1 cellular context compared by ENCODE assay signal in the genomic region with DNA sequence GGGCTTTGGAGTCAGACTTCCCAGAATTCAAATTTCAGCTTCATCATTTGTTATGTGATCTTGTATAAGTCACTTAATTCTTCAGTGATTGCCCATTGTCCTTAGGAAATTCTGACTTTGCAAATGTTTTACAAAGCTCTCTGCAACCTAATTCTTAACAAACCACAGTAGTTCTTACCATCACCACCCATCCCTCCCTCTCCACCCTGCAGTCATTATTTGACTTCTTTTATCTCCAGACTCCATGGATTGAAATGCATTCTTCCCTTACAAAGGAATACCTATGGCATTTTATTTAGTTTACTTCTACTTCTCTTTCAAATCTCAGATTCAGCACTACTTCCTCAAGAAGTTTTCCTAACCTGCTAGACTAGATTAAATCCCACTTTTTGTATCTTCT.
TF ChIP-seq lines count a peak whose summit lies in the region.

No MANE protein-coding gene starts in this region.

TF ChIP-seq in WTC11, 78 proteins besides CTCF, POLR2A, EP300 and RAD21 (continued from another document):
- TF ChIP-seq, protein P1, sequence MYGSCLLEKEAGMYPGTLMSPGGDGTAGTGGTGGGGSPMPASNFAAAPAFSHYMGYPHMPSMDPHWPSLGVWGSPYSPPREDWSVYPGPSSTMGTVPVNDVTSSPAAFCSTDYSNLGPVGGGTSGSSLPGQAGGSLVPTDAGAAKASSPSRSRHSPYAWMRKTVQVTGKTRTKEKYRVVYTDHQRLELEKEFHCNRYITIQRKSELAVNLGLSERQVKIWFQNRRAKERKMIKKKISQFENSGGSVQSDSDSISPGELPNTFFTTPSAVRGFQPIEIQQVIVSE (CRISPR knock-in tag; IDR thresholded peaks at IDR 0.05; ENCODE audit: borderline replicate concordance) = no peak
- TF ChIP-seq, protein P2, sequence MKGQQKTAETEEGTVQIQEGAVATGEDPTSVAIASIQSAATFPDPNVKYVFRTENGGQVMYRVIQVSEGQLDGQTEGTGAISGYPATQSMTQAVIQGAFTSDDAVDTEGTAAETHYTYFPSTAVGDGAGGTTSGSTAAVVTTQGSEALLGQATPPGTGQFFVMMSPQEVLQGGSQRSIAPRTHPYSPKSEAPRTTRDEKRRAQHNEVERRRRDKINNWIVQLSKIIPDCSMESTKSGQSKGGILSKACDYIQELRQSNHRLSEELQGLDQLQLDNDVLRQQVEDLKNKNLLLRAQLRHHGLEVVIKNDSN (CRISPR knock-in tag; IDR thresholded peaks at IDR 0.05) = no peak
- TF ChIP-seq NFATC4 (CRISPR knock-in tag; IDR thresholded peaks at IDR 0.05) (no peak), GTF2I (CRISPR knock-in tag; conservative IDR thresholded peaks at IDR 0.05) (no peak), ELF4 (CRISPR knock-in tag; IDR thresholded peaks at IDR 0.05; ENCODE audit: low read depth) (no peak), SP1 (CRISPR knock-in tag; conservative IDR thresholded peaks at IDR 0.05) (no peak), OVOL2 (CRISPR knock-in tag; IDR thresholded peaks at IDR 0.05; ENCODE audit: borderline replicate concordance) (no peak), PRRX2 (CRISPR knock-in tag; IDR thresholded peaks at IDR 0.05) (no peak), FOXJ3 (CRISPR knock-in tag; IDR thresholded peaks at IDR 0.05; ENCODE audit: borderline replicate concordance) (no peak), ZNF671 (CRISPR knock-in tag; IDR thresholded peaks at IDR 0.05) (no peak)
- TF ChIP-seq, protein P3, sequence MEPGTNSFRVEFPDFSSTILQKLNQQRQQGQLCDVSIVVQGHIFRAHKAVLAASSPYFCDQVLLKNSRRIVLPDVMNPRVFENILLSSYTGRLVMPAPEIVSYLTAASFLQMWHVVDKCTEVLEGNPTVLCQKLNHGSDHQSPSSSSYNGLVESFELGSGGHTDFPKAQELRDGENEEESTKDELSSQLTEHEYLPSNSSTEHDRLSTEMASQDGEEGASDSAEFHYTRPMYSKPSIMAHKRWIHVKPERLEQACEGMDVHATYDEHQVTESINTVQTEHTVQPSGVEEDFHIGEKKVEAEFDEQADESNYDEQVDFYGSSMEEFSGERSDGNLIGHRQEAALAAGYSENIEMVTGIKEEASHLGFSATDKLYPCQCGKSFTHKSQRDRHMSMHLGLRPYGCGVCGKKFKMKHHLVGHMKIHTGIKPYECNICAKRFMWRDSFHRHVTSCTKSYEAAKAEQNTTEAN (CRISPR knock-in tag; IDR thresholded peaks at IDR 0.05) = no peak
- TF ChIP-seq, protein P4, sequence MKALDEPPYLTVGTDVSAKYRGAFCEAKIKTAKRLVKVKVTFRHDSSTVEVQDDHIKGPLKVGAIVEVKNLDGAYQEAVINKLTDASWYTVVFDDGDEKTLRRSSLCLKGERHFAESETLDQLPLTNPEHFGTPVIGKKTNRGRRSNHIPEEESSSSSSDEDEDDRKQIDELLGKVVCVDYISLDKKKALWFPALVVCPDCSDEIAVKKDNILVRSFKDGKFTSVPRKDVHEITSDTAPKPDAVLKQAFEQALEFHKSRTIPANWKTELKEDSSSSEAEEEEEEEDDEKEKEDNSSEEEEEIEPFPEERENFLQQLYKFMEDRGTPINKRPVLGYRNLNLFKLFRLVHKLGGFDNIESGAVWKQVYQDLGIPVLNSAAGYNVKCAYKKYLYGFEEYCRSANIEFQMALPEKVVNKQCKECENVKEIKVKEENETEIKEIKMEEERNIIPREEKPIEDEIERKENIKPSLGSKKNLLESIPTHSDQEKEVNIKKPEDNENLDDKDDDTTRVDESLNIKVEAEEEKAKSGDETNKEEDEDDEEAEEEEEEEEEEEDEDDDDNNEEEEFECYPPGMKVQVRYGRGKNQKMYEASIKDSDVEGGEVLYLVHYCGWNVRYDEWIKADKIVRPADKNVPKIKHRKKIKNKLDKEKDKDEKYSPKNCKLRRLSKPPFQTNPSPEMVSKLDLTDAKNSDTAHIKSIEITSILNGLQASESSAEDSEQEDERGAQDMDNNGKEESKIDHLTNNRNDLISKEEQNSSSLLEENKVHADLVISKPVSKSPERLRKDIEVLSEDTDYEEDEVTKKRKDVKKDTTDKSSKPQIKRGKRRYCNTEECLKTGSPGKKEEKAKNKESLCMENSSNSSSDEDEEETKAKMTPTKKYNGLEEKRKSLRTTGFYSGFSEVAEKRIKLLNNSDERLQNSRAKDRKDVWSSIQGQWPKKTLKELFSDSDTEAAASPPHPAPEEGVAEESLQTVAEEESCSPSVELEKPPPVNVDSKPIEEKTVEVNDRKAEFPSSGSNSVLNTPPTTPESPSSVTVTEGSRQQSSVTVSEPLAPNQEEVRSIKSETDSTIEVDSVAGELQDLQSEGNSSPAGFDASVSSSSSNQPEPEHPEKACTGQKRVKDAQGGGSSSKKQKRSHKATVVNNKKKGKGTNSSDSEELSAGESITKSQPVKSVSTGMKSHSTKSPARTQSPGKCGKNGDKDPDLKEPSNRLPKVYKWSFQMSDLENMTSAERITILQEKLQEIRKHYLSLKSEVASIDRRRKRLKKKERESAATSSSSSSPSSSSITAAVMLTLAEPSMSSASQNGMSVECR (CRISPR knock-in tag; IDR thresholded peaks at IDR 0.05; ENCODE audit: borderline replicate concordance) = no peak
TF ChIP-seq in WTC11: peak in this region for 0.
